In genomic region chr12:79644274-79645234, GRCh38 we compare ENCODE assay signal across 1 cellular context.
TF ChIP-seq lines count a peak whose summit lies in the region.

No MANE protein-coding gene starts in this region.

TF ChIP-seq in IMR-90, 13 proteins besides CTCF, POLR2A, EP300 and RAD21 (continued from another document):
- TF ChIP-seq, protein P1, sequence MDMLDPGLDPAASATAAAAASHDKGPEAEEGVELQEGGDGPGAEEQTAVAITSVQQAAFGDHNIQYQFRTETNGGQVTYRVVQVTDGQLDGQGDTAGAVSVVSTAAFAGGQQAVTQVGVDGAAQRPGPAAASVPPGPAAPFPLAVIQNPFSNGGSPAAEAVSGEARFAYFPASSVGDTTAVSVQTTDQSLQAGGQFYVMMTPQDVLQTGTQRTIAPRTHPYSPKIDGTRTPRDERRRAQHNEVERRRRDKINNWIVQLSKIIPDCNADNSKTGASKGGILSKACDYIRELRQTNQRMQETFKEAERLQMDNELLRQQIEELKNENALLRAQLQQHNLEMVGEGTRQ (IDR thresholded peaks at IDR 0.05; ENCODE audit: low read depth, low read length) = no peak
- TF ChIP-seq BHLHE40 (IDR thresholded peaks at IDR 0.05; ENCODE audit: low read depth, low read length) (no peak), FOS (IDR thresholded peaks at IDR 0.05; ENCODE audit: low read depth, low read length) (no peak), NFE2L2 (IDR thresholded peaks at IDR 0.05; ENCODE audit: low read depth, low read length) (no peak), ELK1 (IDR thresholded peaks at IDR 0.05; ENCODE audit: borderline replicate concordance, low read depth, low read length) (no peak), RFX5 (IDR thresholded peaks at IDR 0.05; ENCODE audit: low read depth, low read length) (no peak)
